ENCODE assay signal across 33 cellular contexts in genomic region chr5:115452791-115453190, GRCh38.
DNase-seq lines count a peak whose midpoint lies in the region; ATAC-seq, FAIRE-seq and TF ChIP-seq lines count a peak whose summit lies in the region.
"Had no signal": no experiment of that assay in that cellular context is flagged by ENCODE, and none has a peak within 500 bp of the region (broad histone marks: within the 10 kb centered on the region; RNA-seq: fewer than 3 reads in every experiment).

No MANE protein-coding gene starts in this region.

- H2AFZ ChIP-seq in astrocyte (ENCODE audit: low read depth, low read length) (no peak overlapping the region), neural progenitor cell (replicated peaks) (no peak overlapping the region)
- H2AFZ ChIP-seq: PC-9 had no signal

- H4K20me1 ChIP-seq in astrocyte (ENCODE audit: insufficient read depth, low read length) (no peaks in the 10 kb centered on the region), neural progenitor cell (ENCODE audit: low read depth) (no peaks in the 10 kb centered on the region)

- FAIRE-seq in astrocyte (lab: Jason Lieb, UNC) (no peak), small intestine (lab: Jason Lieb, UNC) (no peak)
- FAIRE-seq: bronchial epithelial cell had no signal

- H3K4me1 ChIP-seq in astrocyte (ENCODE audit: insufficient read depth, low read length): peaks cover 27% of the 10 kb centered on the region
- peaks cover 12 to 24% of the 10 kb centered on the region in 2 donors for H3K4me1 ChIP-seq in small intestine (ENCODE audit: control insufficient read depth in 2 of 2, insufficient read depth in 1 of 2, low read depth in 1 of 2, low read length in 1 of 2)
- peaks cover 38% of the 10 kb centered on the region for H3K4me1 ChIP-seq in neural progenitor cell
- H3K4me1 ChIP-seq: foreskin keratinocyte, HAP-1 had no signal

- ATAC-seq in HG03280 (IDR thresholded peaks at IDR 0.05; ENCODE audit: unreplicated experiment): no peak
- no peak for ATAC-seq in stimulated activated effector memory CD8-positive, alpha-beta T cell treated with anti-CD3 and anti-CD28 coated beads, Interleukin-12 subunit alpha, Interleukin-12 subunit beta, amount 100 ng/mL, for 72 hours
- ATAC-seq: activated CD8-positive, alpha-beta T cell treated with anti-CD3 and anti-CD28 coated beads, Interleukin-2, amount 10 ng/mL, durations not matched to agents 7 days and 5 days; effector memory CD8-positive, alpha-beta T cell; foreskin keratinocyte; heart left ventricle; natural killer cell had no signal

- 17 to 70% (median 52%) methylated on average over 1 of the region's 1 CpG for WGBS in small intestine, 3 donors

- no peak overlapping the region for H3K4me3 Mint-ChIP-seq in astrocyte (ENCODE audit: unreplicated experiment)
- H3K4me3 Mint-ChIP-seq in stimulated activated effector memory CD8-positive, alpha-beta T cell treated with anti-CD3 and anti-CD28 coated beads, Interleukin-12 subunit alpha, Interleukin-12 subunit beta, amount 100 ng/mL, for 72 hours: no peak overlapping the region
- no peak overlapping the region for H3K4me3 Mint-ChIP-seq in neural progenitor cell
- H3K4me3 Mint-ChIP-seq: activated CD8-positive, alpha-beta T cell treated with anti-CD3 and anti-CD28 coated beads, Interleukin-2, amount 10 ng/mL, durations not matched to agents 7 days and 5 days; effector memory CD8-positive, alpha-beta T cell; natural killer cell; stimulated activated naive CD8-positive, alpha-beta T cell treated with anti-CD3 and anti-CD28 coated beads, Interleukin-15, Interleukin-2, amounts not matched to agents 100 ng/mL and 50 ng/mL, for 24 hours had no signal

- no peaks in the 10 kb centered on the region for H3K79me2 ChIP-seq in astrocyte (ENCODE audit: insufficient read depth, low read length)
- H3K79me2 ChIP-seq in neural progenitor cell (ENCODE audit: low read depth): no peaks in the 10 kb centered on the region

- H3K4me2 ChIP-seq in astrocyte (ENCODE audit: low read length) (peak overlapping the region; percentile 0), neural progenitor cell (no peak overlapping the region)
- H3K4me2 ChIP-seq: PC-9 had no signal

- H3K9ac ChIP-seq in astrocyte (ENCODE audit: low read length): no peak overlapping the region
- no peak overlapping the region for H3K9ac ChIP-seq in neural progenitor cell

- H3K9me3 ChIP-seq in astrocyte (ENCODE audit: insufficient read depth, low read depth, low read length) (no peaks in the 10 kb centered on the region), small intestine (ENCODE audit: control insufficient read depth, low read depth) (no peaks in the 10 kb centered on the region), neural progenitor cell (ENCODE audit: low read depth) (no peaks in the 10 kb centered on the region)
- H3K9me3 ChIP-seq: HAP-1, heart left ventricle, thoracic aorta had no signal

- TF ChIP-seq CTCF in astrocyte (IDR thresholded peaks at IDR 0.05; ENCODE audit: insufficient read depth, low read depth, low read length): no peak
- TF ChIP-seq CTCF in neural progenitor cell (IDR thresholded peaks at IDR 0.05): no peak

- peak overlapping the region; percentile 13 for H3K27ac Mint-ChIP-seq in astrocyte (ENCODE audit: unreplicated experiment)
- no peak overlapping the region for H3K27ac Mint-ChIP-seq in stimulated activated effector memory CD8-positive, alpha-beta T cell treated with anti-CD3 and anti-CD28 coated beads, Interleukin-12 subunit alpha, Interleukin-12 subunit beta, amount 100 ng/mL, for 72 hours
- no peak overlapping the region for H3K27ac Mint-ChIP-seq in neural progenitor cell
- H3K27ac Mint-ChIP-seq: activated CD8-positive, alpha-beta T cell treated with anti-CD3 and anti-CD28 coated beads, Interleukin-2, amount 10 ng/mL, durations not matched to agents 7 days and 5 days; activated T-helper 2 cell treated with anti-CD3 and anti-CD28 coated beads, Interferon-gamma antibody, Interleukin-2, Interleukin-4, amounts not matched to agents 10 μg/mL and 5 μg/mL and 100 μg/mL, durations not matched to agents 14 hours and 24 hours and 36 hours; effector memory CD8-positive, alpha-beta T cell; natural killer cell; stimulated activated naive CD8-positive, alpha-beta T cell treated with anti-CD3 and anti-CD28 coated beads, Interleukin-15, Interleukin-2, amounts not matched to agents 100 ng/mL and 50 ng/mL, for 24 hours had no signal

- H3K4me1 Mint-ChIP-seq in astrocyte (ENCODE audit: low read depth, unreplicated experiment) (peaks cover 36% of the 10 kb centered on the region), neural progenitor cell (peaks cover 21% of the 10 kb centered on the region)
- H3K4me1 Mint-ChIP-seq in stimulated activated effector memory CD8-positive, alpha-beta T cell treated with anti-CD3 and anti-CD28 coated beads, Interleukin-12 subunit alpha, Interleukin-12 subunit beta, amount 100 ng/mL, for 72 hours: peaks cover 7% of the 10 kb centered on the region
- H3K4me1 Mint-ChIP-seq: natural killer cell had no signal

- H3K27me3 ChIP-seq in astrocyte (ENCODE audit: insufficient read depth, low read length): no peaks in the 10 kb centered on the region
- no peaks in the 10 kb centered on the region for H3K27me3 ChIP-seq in small intestine (ENCODE audit: control insufficient read depth in 2 of 2, insufficient read depth in 2 of 2, low read length in 2 of 2)
- H3K27me3 ChIP-seq in neural progenitor cell: no peaks in the 10 kb centered on the region
- H3K27me3 ChIP-seq: foreskin keratinocyte, heart left ventricle had no signal

- peak; percentile 10 for DNase-seq in ELR (ENCODE audit: low read depth)
- peak; percentile 59 for DNase-seq in astrocyte (ENCODE audit: low read depth)
- peak; percentile 42 for DNase-seq in iris pigment epithelial cell (ENCODE audit: low read depth)
- peak; percentile 50 for DNase-seq in small intestine
- no peak for DNase-seq in stimulated activated effector memory CD8-positive, alpha-beta T cell treated with anti-CD3 and anti-CD28 coated beads, Interleukin-12 subunit alpha, Interleukin-12 subunit beta, amount 100 ng/mL, for 72 hours (ENCODE audit: low spot score in 2 of 2)
- DNase-seq in ecto neural progenitor cell (ENCODE audit: low spot score): no peak
- DNase-seq in neural progenitor cell (ENCODE audit: low spot score): no peak
- DNase-seq: activated CD4-positive, alpha-beta T cell treated with anti-CD3 and anti-CD28 coated beads for 1 hour; activated CD8-positive, alpha-beta T cell treated with anti-CD3 and anti-CD28 coated beads, Interleukin-2, amount 10 ng/mL, durations not matched to agents 7 days and 5 days; activated naive CD4-positive, alpha-beta T cell treated with anti-CD3 and anti-CD28 coated beads, Interleukin-2, amount 50 U/mL, for 16 hours; amygdala; effector memory CD8-positive, alpha-beta T cell; erythroblast; foreskin keratinocyte; heart left ventricle; MV-4-11; natural killer cell; NCI-H1436 treated with DMSO at 0.1 percent for 48 hours; NCI-H2081 treated with DMSO at 0.1 percent for 48 hours; NCI-H226; NCI-H526 treated with DMSO at 0.1 percent for 48 hours; PC-9; SHP77; stimulated activated CD4-positive, alpha-beta T cell treated with anti-CD3 and anti-CD28 coated beads, Interleukin-1b, Interleukin-23, amount 100 ng/mL, for 48 hours; T-helper 2 cell had no signal

- H3K36me3 Mint-ChIP-seq in astrocyte (ENCODE audit: low read depth, unreplicated experiment): no peaks in the 10 kb centered on the region
- no peaks in the 10 kb centered on the region for H3K36me3 Mint-ChIP-seq in stimulated activated effector memory CD8-positive, alpha-beta T cell treated with anti-CD3 and anti-CD28 coated beads, Interleukin-12 subunit alpha, Interleukin-12 subunit beta, amount 100 ng/mL, for 72 hours
- no peaks in the 10 kb centered on the region for H3K36me3 Mint-ChIP-seq in neural progenitor cell
- H3K36me3 Mint-ChIP-seq: natural killer cell had no signal

- no peaks in the 10 kb centered on the region for H3K9me3 Mint-ChIP-seq in astrocyte (ENCODE audit: unreplicated experiment)
- no peaks in the 10 kb centered on the region for H3K9me3 Mint-ChIP-seq in stimulated activated effector memory CD8-positive, alpha-beta T cell treated with anti-CD3 and anti-CD28 coated beads, Interleukin-12 subunit alpha, Interleukin-12 subunit beta, amount 100 ng/mL, for 72 hours
- peaks cover 3% of the 10 kb centered on the region for H3K9me3 Mint-ChIP-seq in neural progenitor cell
- H3K9me3 Mint-ChIP-seq: activated T-helper 2 cell treated with anti-CD3 and anti-CD28 coated beads, Interferon-gamma antibody, Interleukin-2, Interleukin-4, amounts not matched to agents 10 μg/mL and 5 μg/mL and 100 μg/mL, durations not matched to agents 14 hours and 24 hours and 36 hours; effector memory CD8-positive, alpha-beta T cell; natural killer cell had no signal

- H3K27ac ChIP-seq in astrocyte (ENCODE audit: low read depth, low read length) (no peak overlapping the region), small intestine (ENCODE audit: low read depth in 1 of 2, low read length in 1 of 2) (peak overlapping the region; percentile 10 to 94), neural progenitor cell (no peak overlapping the region)
- H3K27ac ChIP-seq: coronary artery, foreskin keratinocyte, heart left ventricle, PC-9, thoracic aorta had no signal

- H3K27me3 Mint-ChIP-seq in astrocyte (ENCODE audit: low read depth, unreplicated experiment) (no peaks in the 10 kb centered on the region), neural progenitor cell (ENCODE audit: insufficient read depth, low read depth) (peaks cover 4% of the 10 kb centered on the region)
- H3K27me3 Mint-ChIP-seq: effector memory CD8-positive, alpha-beta T cell had no signal

- H3K36me3 ChIP-seq in astrocyte (ENCODE audit: insufficient read depth, low read length) (no peaks in the 10 kb centered on the region), small intestine (ENCODE audit: control insufficient read depth in 2 of 2, insufficient read depth in 2 of 2, low read length in 2 of 2) (no peaks in the 10 kb centered on the region), neural progenitor cell (no peaks in the 10 kb centered on the region)
- H3K36me3 ChIP-seq: HAP-1, heart left ventricle, thoracic aorta had no signal

- H3F3A ChIP-seq in neural progenitor cell (ENCODE audit: low read depth): peaks cover 26% of the 10 kb centered on the region

- no peak overlapping the region for H3K4me3 ChIP-seq in astrocyte (ENCODE audit: insufficient read depth, low read depth, low read length)
- H3K4me3 ChIP-seq in small intestine (ENCODE audit: low read depth in 1 of 2, low read length in 2 of 2): no peak overlapping the region
- H3K4me3 ChIP-seq in neural progenitor cell: no peak overlapping the region
- H3K4me3 ChIP-seq: coronary artery, HAP-1, heart left ventricle, lung, PC-9, thoracic aorta had no signal

Comparison
In these comparisons a context has a peak if more than half of its experiments do, and no peak if none do; other contexts are left out.
1. DNase-seq: peak in ELR (single experiment), astrocyte (single experiment), iris pigment epithelial cell (single experiment) and small intestine (single experiment); none in stimulated activated effector memory CD8-positive, alpha-beta T cell treated with anti-CD3 and anti-CD28 coated beads, Interleukin-12 subunit alpha, Interleukin-12 subunit beta, amount 100 ng/mL, for 72 hours (0 of 2), ecto neural progenitor cell (single experiment) and neural progenitor cell (single experiment).
2. H3K27ac ChIP-seq: peak in small intestine (2 of 2); none in astrocyte (single experiment) and neural progenitor cell (single experiment).